1 cellular context compared by ENCODE assay signal in the genomic region with DNA sequence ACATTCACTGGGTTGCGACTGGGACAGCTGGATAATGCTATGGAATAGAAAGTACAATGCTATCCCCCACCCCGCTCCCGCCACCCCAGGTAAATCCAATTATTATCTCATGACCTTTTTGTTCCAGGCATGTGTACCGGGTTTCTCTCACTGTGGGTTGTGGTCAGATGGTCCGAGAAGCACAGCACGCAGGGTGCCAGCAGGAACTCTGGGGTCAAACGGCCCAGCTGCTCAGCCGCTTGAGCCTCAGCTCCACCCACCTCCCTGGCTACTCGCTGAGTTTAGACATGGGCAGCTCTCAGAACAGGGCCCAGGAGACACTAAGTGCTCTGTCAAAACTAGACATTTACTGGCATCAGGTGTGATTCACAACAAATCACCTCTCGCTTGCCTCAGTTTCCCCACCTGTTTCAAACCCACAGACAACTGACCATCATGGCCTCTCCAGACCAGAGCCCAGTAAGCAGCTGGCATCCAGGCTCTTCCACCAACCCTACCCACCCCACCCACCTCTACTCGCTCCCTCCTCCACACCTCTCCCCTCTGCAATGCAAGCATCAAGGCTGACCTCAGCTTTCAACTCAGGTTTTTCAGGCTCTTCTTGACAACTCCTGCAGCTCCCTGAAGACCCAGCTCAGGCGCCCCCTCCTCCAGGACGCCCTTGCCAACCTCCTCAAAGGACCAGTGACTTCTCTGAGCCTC.
TF ChIP-seq lines count a peak whose summit lies in the region.

No MANE protein-coding gene starts in this region.

TF ChIP-seq in HepG2, 621 proteins besides CTCF, POLR2A, EP300 and RAD21:
- TF ChIP-seq ZEB1 (IDR thresholded peaks at IDR 0.05; ENCODE audit: insufficient replicate concordance, low read depth) (no peak), POLR2AphosphoS2 (IDR thresholded peaks at IDR 0.05; ENCODE audit: low read depth, low read length) (no peak), POLR2G (IDR thresholded peaks at IDR 0.05; ENCODE audit: low read depth, low read length) (no peak), AKAP8 (CRISPR knock-in tag; IDR thresholded peaks at IDR 0.05) (no peak), HNRNPK (IDR thresholded peaks at IDR 0.05; ENCODE audit: low read depth, low read length, poor library complexity, severe bottlenecking) (peak; percentile 6)
- TF ChIP-seq, protein P1, sequence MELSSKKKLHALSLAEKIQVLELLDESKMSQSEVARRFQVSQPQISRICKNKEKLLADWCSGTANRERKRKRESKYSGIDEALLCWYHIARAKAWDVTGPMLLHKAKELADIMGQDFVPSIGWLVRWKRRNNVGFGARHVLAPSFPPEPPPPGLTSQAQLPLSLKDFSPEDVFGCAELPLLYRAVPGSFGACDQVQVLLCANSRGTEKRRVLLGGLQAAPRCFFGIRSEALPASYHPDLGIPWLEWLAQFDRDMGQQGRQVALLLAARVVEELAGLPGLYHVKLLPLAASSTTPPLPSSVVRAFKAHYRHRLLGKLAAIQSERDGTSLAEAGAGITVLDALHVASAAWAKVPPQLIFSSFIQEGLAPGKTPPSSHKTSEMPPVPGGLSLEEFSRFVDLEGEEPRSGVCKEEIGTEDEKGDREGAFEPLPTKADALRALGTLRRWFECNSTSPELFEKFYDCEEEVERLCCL (CRISPR knock-in tag; IDR thresholded peaks at IDR 0.05; ENCODE audit: borderline replicate concordance) = no peak
